ENCODE assay signal across 1 cellular context in genomic region chr17:78692460-78693010, GRCh38.
TF ChIP-seq lines count a peak whose summit lies in the region.

No MANE protein-coding gene starts in this region.

TF ChIP-seq in H1, 55 proteins besides CTCF, POLR2A, EP300 and RAD21:
- TF ChIP-seq EZH2 (IDR thresholded peaks at IDR 0.05; ENCODE audit: low read depth, low read length, severe bottlenecking) = no peak
- no peak for TF ChIP-seq NANOG (IDR thresholded peaks at IDR 0.05; ENCODE audit: insufficient read depth, low read depth, low read length, poor library complexity, severe bottlenecking)
- no peak for TF ChIP-seq SIN3A (conservative IDR thresholded peaks at IDR 0.05 in 1 of 2, IDR thresholded peaks at IDR 0.05 in 1 of 2; ENCODE audit: low read depth in 1 of 2, low read length in 2 of 2)
- 0 out of 2 replicates have a peak, but pooled peaks have one; percentile 34 for TF ChIP-seq MAFK (IDR thresholded peaks at IDR 0.05; ENCODE audit: low read depth, low read length)
- TF ChIP-seq E2F6 (IDR thresholded peaks at IDR 0.05) = no peak
